ENCODE assay signal across 10 cellular contexts in the genomic region with DNA sequence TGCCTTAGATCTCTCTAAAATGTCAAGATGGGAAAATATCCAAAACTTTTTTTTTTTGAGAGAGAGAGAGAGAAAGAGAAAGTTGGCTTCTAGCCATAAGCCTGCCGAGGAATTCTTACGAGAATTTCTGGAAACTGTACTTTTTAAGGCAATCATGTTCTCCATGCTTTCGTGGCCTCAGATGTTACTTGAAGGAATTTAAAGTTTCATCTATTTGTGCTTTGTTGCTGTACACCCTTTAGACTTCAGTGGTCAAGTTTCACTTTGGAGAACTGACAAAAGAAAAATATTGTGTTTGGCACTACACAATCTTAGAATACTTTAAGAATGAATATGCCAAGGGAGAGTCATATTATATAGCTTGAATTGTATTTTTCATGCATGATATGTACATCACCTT. TPM values are rescaled to one million over a fixed set of nuclear protein-coding genes. Genes with fewer than 3 reads are reported as not detected.
A peak's percentile ranks its signal among the peaks of the same experiment; 100 is the strongest.
DNase-seq lines count a peak whose midpoint lies in the region; ATAC-seq, FAIRE-seq and TF ChIP-seq lines count a peak whose summit lies in the region.
"Had no signal": no experiment of that assay in that cellular context is flagged by ENCODE, and none has a peak within 500 bp of the region (broad histone marks: within the 10 kb centered on the region; RNA-seq: fewer than 3 reads in every experiment).

No MANE protein-coding gene starts in this region.

- H3K27me3 ChIP-seq in bronchial epithelial cell (ENCODE audit: control insufficient read depth, insufficient read depth, low read length) (no peaks in the 10 kb centered on the region), left lung (no peaks in the 10 kb centered on the region), upper lobe of left lung (no peaks in the 10 kb centered on the region)

- H3K4me3 ChIP-seq in bronchial epithelial cell (ENCODE audit: low read depth, low read length) = peak overlapping the region; percentile 18
- peak overlapping the region; percentile 2 to 15 for H3K4me3 ChIP-seq in left lung
- peak overlapping the region in 3 of 4 donors; percentile 9 to 27 (median 24) for H3K4me3 ChIP-seq in upper lobe of left lung

- 19 to 35% methylated on average over 3 of the region's 3 CpGs for WGBS in upper lobe of left lung, 2 donors

- H3K27ac ChIP-seq in left lung = peak overlapping the region; percentile 16 to 23
- H3K27ac ChIP-seq in upper lobe of left lung = no peak overlapping the region

- no peak for TF ChIP-seq POLR2A in upper lobe of left lung (IDR thresholded peaks at IDR 0.05)

- no peak for TF ChIP-seq CTCF in bronchial epithelial cell (IDR thresholded peaks at IDR 0.05; ENCODE audit: insufficient read depth, low read length, severe bottlenecking)
- no peak for TF ChIP-seq CTCF in left lung (IDR thresholded peaks at IDR 0.05)
- no peak for TF ChIP-seq CTCF in upper lobe of left lung (IDR thresholded peaks at IDR 0.05)

- H3K36me3 ChIP-seq in bronchial epithelial cell (ENCODE audit: control insufficient read depth, insufficient read depth, low read length) (no peaks in the 10 kb centered on the region), left lung (no peaks in the 10 kb centered on the region), upper lobe of left lung (no peaks in the 10 kb centered on the region)

- DNase-seq in bronchial epithelial cell (ENCODE audit: low read depth) (peak; percentile 39), left lung (no peak), upper lobe of left lung (no peak), D341Med (ENCODE audit: low spot score) (no peak), NCI-H187 (lab: John Stamatoyannopoulos, UW) (no peak)
- DNase-seq: activated naive CD8-positive, alpha-beta T cell treated with anti-CD3 and anti-CD28 coated beads, Interleukin-2, amount 10 ng/mL, durations not matched to agents 7 days and 5 days; NK-92 treated with Interleukin-12 subunit alpha and Interleukin-12 subunit beta, amount 100 ng/mL, for 24 hours had no signal

- H3K4me1 ChIP-seq in left lung = no peaks in the 10 kb centered on the region
- no peaks in the 10 kb centered on the region for H3K4me1 ChIP-seq in upper lobe of left lung

- no peak for TF ChIP-seq RAD21 in Ishikawa (IDR thresholded peaks at IDR 0.05; ENCODE audit: low read depth)

- FAIRE-seq in bronchial epithelial cell (lab: Jason Lieb, UNC) = no peak
- FAIRE-seq: H1 had no signal

- no peak for ATAC-seq in left lung
- no peak for ATAC-seq in upper lobe of left lung (ENCODE audit: low FRiP score in 2 of 2)
- no peak for ATAC-seq in HG03196 (IDR thresholded peaks at IDR 0.05; ENCODE audit: unreplicated experiment)

- no peaks in the 10 kb centered on the region for H3K9me3 ChIP-seq in left lung
- no peaks in the 10 kb centered on the region for H3K9me3 ChIP-seq in upper lobe of left lung

- TF ChIP-seq EP300 in Ishikawa (IDR thresholded peaks at IDR 0.05; ENCODE audit: borderline replicate concordance) = no peak
- no peak for TF ChIP-seq EP300 in upper lobe of left lung (IDR thresholded peaks at IDR 0.05)

- intact Hi-C loops in left lung (cut with DNase I) = no loop called here

TF ChIP-seq in Ishikawa, 13 proteins besides CTCF, POLR2A, EP300 and RAD21:
- TF ChIP-seq TAF1 (IDR thresholded peaks at IDR 0.05; ENCODE audit: low read depth) (no peak), MAX (IDR thresholded peaks at IDR 0.05) (0 out of 2 replicates have a peak, but pooled peaks have one; percentile 20), CREB1 (IDR thresholded peaks at IDR 0.05; ENCODE audit: low read depth) (no peak), TCF12 (IDR thresholded peaks at IDR 0.05; ENCODE audit: low read depth) (no peak), NFIC (IDR thresholded peaks at IDR 0.05) (peak; percentile 78)

RNA-seq across cellular contexts. Expression of gene FAT4, which starts 53.9 kb away (rescaled TPM):
- 2.0 and 2.1 TPM in 2 replicates for total RNA-seq in bronchial epithelial cell
- total RNA-seq in left lung = 10 to 100 TPM; 19.5 to 32.2 TPM
- 10 to 100 TPM; 11.3 to 26.9 (median 16.1) TPM for total RNA-seq in upper lobe of left lung

Comparison
In these comparisons a context has a peak if more than half of its experiments do, and no peak if none do; other contexts are left out.
1. H3K27ac ChIP-seq: peak in left lung (2 of 2); none in upper lobe of left lung (0 of 4).
2. Peak in every context shown above with its lines, with median percentiles within 50 percentile points of each other: H3K4me3 ChIP-seq.